ENCODE assay signal across 1 cellular context in the genomic region with DNA sequence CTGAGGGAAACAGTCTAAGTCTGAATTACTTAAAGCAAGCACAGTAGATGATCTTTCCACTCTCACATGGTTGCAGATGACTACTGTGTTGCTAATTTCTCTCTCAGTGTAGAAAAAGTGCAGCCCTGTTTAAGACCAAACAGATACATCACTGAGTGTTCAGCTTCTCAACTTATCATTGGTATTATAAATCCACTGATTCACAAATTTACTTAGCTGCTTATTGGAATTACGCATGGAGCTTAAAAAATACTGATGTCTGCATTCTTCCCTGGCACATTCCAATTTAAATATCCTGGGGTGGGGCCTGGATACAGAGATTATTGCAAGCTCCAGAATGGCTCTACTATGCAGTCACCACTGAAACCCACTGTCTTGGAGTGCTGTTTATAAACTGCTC.
TF ChIP-seq lines count a peak whose summit lies in the region.

No MANE protein-coding gene starts in this region.

TF ChIP-seq in HepG2, 621 proteins besides CTCF, POLR2A, EP300 and RAD21 (continued from another document):
- TF ChIP-seq, protein P1, sequence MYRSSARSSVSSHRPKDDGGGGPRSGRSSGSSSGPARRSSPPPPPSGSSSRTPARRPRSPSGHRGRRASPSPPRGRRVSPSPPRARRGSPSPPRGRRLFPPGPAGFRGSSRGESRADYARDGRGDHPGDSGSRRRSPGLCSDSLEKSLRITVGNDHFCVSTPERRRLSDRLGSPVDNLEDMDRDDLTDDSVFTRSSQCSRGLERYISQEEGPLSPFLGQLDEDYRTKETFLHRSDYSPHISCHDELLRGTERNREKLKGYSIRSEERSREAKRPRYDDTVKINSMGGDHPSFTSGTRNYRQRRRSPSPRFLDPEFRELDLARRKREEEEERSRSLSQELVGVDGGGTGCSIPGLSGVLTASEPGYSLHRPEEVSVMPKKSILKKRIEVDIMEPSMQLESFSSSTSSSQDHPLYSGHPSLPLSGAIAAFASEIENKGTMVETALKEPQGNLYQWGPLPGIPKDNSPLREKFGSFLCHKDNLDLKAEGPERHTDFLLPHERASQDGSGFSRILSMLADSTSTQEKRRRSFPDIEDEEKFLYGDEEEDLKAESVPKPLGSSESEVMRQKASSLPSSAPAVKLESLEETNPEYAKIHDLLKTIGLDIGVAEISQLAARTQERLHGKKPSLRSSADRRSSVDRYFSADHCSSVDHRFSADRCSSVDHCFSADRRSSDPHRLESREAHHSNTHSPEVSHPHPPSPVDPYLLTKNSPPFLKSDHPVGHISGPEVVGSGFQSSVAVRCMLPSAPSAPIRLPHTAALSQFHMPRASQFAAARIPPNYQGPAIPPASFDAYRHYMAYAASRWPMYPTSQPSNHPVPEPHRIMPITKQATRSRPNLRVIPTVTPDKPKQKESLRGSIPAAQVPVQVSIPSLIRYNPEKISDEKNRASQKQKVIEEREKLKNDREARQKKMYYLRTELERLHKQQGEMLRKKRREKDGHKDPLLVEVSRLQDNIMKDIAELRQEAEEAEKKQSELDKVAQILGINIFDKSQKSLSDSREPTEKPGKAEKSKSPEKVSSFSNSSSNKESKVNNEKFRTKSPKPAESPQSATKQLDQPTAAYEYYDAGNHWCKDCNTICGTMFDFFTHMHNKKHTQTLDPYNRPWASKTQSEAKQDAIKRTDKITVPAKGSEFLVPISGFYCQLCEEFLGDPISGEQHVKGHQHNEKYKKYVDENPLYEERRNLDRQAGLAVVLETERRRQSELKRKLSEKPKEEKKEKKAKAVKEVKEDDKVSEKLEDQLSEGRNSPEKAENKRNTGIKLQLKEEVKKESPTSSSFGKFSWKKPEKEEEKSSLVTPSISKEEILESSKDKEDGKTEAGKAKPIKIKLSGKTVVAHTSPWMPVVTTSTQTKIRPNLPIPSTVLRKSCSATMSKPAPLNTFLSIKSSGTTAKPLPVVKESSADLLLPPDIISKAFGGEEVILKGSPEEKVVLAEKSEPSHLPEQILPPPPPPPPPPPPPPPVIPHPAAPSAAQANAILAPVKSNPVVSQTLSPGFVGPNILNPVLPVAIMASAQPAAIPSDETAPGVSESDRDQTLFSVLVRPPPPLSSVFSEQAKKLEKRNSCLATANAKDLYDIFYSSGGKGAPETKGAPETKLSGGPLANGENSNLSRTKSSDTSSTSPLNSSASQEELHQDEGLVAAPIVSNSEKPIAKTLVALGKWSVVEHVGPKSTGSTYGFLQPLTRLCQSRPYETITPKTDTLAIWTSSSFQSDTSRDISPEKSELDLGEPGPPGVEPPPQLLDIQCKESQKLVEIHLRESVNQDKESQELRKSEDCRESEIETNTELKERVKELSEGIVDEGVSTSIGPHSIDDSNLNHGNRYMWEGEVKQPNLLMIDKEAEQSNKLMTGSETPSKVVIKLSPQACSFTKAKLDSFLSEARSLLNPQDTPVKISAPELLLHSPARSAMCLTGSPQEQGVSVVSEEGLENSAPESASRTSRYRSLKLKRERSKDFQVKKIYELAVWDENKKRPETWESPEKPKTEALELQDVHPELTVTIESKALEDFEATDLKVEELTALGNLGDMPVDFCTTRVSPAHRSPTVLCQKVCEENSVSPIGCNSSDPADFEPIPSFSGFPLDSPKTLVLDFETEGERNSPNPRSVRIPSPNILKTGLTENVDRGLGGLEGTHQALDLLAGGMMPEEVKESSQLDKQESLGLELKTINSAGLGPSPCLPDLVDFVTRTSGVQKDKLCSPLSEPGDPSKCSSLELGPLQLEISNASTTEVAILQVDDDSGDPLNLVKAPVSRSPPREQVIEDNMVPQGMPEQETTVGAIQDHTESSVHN (CRISPR knock-in tag; IDR thresholded peaks at IDR 0.05), result no peak
- TF ChIP-seq ZBTB7A (CRISPR knock-in tag; IDR thresholded peaks at IDR 0.05), result no peak
- TF ChIP-seq, protein P2, sequence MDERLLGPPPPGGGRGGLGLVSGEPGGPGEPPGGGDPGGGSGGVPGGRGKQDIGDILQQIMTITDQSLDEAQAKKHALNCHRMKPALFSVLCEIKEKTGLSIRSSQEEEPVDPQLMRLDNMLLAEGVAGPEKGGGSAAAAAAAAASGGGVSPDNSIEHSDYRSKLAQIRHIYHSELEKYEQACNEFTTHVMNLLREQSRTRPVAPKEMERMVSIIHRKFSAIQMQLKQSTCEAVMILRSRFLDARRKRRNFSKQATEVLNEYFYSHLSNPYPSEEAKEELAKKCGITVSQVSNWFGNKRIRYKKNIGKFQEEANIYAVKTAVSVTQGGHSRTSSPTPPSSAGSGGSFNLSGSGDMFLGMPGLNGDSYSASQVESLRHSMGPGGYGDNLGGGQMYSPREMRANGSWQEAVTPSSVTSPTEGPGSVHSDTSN (CRISPR knock-in tag; IDR thresholded peaks at IDR 0.05), result no peak
- TF ChIP-seq MBD4 (IDR thresholded peaks at IDR 0.05; ENCODE audit: borderline replicate concordance, low read length), result no peak
- TF ChIP-seq ZNF614 (CRISPR knock-in tag; IDR thresholded peaks at IDR 0.05; ENCODE audit: borderline replicate concordance), result no peak
- no peak for TF ChIP-seq BRD4 (CRISPR knock-in tag; IDR thresholded peaks at IDR 0.05)
- TF ChIP-seq, protein P3, sequence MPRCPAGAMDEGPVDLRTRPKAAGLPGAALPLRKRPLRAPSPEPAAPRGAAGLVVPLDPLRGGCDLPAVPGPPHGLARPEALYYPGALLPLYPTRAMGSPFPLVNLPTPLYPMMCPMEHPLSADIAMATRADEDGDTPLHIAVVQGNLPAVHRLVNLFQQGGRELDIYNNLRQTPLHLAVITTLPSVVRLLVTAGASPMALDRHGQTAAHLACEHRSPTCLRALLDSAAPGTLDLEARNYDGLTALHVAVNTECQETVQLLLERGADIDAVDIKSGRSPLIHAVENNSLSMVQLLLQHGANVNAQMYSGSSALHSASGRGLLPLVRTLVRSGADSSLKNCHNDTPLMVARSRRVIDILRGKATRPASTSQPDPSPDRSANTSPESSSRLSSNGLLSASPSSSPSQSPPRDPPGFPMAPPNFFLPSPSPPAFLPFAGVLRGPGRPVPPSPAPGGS (CRISPR knock-in tag; IDR thresholded peaks at IDR 0.05), result no peak
- no peak for TF ChIP-seq ONECUT2 (CRISPR knock-in tag; IDR thresholded peaks at IDR 0.05)
- no peak for TF ChIP-seq RCOR2 (CRISPR knock-in tag; IDR thresholded peaks at IDR 0.05)
- TF ChIP-seq, protein P4, sequence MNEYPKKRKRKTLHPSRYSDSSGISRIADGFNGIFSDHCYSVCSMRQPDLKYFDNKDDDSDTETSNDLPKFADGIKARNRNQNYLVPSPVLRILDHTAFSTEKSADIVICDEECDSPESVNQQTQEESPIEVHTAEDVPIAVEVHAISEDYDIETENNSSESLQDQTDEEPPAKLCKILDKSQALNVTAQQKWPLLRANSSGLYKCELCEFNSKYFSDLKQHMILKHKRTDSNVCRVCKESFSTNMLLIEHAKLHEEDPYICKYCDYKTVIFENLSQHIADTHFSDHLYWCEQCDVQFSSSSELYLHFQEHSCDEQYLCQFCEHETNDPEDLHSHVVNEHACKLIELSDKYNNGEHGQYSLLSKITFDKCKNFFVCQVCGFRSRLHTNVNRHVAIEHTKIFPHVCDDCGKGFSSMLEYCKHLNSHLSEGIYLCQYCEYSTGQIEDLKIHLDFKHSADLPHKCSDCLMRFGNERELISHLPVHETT (CRISPR knock-in tag; conservative IDR thresholded peaks at IDR 0.05), result no peak
- no peak for TF ChIP-seq ISL2 (CRISPR knock-in tag; IDR thresholded peaks at IDR 0.05)
- TF ChIP-seq, protein P5, sequence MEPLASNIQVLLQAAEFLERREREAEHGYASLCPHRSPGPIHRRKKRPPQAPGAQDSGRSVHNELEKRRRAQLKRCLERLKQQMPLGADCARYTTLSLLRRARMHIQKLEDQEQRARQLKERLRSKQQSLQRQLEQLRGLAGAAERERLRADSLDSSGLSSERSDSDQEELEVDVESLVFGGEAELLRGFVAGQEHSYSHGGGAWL (CRISPR knock-in tag; IDR thresholded peaks at IDR 0.05), result no peak
- TF ChIP-seq PHF5A (CRISPR knock-in tag; IDR thresholded peaks at IDR 0.05; ENCODE audit: low read depth, unreplicated experiment), result no peak
- TF ChIP-seq ZNF550 (CRISPR knock-in tag; IDR thresholded peaks at IDR 0.05; ENCODE audit: borderline replicate concordance), result no peak
- TF ChIP-seq, protein P6, sequence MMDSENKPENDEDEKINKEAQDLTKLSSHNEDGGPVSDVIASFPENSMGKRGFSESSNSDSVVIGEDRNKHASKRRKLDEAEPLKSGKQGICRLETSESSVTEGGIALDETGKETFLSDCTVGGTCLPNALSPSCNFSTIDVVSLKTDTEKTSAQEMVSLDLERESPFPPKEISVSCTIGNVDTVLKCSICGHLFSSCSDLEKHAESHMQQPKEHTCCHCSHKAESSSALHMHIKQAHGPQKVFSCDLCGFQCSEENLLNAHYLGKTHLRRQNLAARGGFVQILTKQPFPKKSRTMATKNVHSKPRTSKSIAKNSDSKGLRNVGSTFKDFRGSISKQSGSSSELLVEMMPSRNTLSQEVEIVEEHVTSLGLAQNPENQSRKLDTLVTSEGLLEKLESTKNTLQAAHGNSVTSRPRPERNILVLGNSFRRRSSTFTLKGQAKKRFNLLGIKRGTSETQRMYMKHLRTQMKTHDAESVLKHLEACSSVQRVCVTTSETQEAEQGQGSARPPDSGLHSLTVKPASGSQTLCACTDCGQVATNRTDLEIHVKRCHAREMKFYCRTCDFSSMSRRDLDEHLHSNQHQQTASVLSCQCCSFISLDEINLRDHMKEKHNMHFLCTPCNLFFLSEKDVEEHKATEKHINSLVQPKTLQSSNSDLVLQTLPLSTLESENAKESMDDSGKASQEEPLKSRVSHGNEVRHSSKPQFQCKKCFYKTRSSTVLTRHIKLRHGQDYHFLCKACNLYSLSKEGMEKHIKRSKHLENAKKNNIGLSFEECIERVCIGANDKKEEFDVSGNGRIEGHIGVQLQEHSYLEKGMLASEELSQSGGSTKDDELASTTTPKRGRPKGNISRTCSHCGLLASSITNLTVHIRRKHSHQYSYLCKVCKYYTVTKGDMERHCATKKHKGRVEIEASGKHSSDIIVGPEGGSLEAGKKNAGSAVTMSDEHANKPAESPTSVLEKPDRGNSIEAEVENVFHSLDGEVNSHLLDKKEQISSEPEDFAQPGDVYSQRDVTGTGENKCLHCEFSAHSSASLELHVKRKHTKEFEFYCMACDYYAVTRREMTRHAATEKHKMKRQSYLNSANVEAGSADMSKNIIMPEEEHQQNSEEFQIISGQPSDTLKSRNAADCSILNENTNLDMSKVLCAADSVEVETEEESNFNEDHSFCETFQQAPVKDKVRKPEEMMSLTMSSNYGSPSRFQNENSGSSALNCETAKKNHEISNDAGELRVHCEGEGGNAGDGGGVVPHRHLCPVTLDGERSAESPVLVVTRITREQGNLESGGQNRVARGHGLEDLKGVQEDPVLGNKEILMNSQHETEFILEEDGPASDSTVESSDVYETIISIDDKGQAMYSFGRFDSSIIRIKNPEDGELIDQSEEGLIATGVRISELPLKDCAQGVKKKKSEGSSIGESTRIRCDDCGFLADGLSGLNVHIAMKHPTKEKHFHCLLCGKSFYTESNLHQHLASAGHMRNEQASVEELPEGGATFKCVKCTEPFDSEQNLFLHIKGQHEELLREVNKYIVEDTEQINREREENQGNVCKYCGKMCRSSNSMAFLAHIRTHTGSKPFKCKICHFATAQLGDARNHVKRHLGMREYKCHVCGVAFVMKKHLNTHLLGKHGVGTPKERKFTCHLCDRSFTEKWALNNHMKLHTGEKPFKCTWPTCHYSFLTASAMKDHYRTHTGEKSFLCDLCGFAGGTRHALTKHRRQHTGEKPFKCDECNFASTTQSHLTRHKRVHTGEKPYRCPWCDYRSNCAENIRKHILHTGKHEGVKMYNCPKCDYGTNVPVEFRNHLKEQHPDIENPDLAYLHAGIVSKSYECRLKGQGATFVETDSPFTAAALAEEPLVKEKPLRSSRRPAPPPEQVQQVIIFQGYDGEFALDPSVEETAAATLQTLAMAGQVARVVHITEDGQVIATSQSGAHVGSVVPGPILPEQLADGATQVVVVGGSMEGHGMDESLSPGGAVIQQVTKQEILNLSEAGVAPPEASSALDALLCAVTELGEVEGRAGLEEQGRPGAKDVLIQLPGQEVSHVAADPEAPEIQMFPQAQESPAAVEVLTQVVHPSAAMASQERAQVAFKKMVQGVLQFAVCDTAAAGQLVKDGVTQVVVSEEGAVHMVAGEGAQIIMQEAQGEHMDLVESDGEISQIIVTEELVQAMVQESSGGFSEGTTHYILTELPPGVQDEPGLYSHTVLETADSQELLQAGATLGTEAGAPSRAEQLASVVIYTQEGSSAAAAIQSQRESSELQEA (CRISPR knock-in tag; IDR thresholded peaks at IDR 0.05; ENCODE audit: not compliant biosample characterization), result no peak
- TF ChIP-seq, protein P7, sequence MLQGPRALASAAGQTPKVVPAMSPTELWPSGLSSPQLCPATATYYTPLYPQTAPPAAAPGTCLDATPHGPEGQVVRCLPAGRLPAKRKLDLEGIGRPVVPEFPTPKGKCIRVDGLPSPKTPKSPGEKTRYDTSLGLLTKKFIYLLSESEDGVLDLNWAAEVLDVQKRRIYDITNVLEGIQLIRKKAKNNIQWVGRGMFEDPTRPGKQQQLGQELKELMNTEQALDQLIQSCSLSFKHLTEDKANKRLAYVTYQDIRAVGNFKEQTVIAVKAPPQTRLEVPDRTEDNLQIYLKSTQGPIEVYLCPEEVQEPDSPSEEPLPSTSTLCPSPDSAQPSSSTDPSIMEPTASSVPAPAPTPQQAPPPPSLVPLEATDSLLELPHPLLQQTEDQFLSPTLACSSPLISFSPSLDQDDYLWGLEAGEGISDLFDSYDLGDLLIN (CRISPR knock-in tag; IDR thresholded peaks at IDR 0.05; ENCODE audit: borderline replicate concordance), result no peak
- no peak for TF ChIP-seq RBFOX2 (IDR thresholded peaks at IDR 0.05; ENCODE audit: low read depth, low read length)
- TF ChIP-seq TOPORS (CRISPR knock-in tag; IDR thresholded peaks at IDR 0.05), result no peak
